Comparison of ENCODE assay signal across 34 cellular contexts in genomic region chrX:115490814-115491213, GRCh38.
"Had no signal": no experiment of that assay in that cellular context is flagged by ENCODE, and none has a peak within 500 bp of the region (broad histone marks: within the 10 kb centered on the region; RNA-seq: fewer than 3 reads in every experiment).

No MANE protein-coding gene starts in this region.

- H3K4me1 Mint-ChIP-seq: activated CD4-positive, alpha-beta T cell treated with anti-CD3 and anti-CD28 coated beads for 36 hours; activated CD4-positive, alpha-beta T cell treated with anti-CD3 and anti-CD28 coated beads, Interleukin-2, amount 10 ng/mL, durations not matched to agents 7 days and 5 days had no signal

- H3K27me3 ChIP-seq: Peyer's patch, SJSA1 had no signal

- H3K27me3 Mint-ChIP-seq: activated CD4-positive, alpha-beta T cell treated with anti-CD3 and anti-CD28 coated beads for 36 hours; activated CD4-positive, alpha-beta T cell treated with anti-CD3 and anti-CD28 coated beads, Interleukin-2, amount 10 ng/mL, durations not matched to agents 7 days and 5 days; brain had no signal

- H3K27ac Mint-ChIP-seq: activated CD4-positive, alpha-beta T cell treated with anti-CD3 and anti-CD28 coated beads for 36 hours; activated CD4-positive, alpha-beta T cell treated with anti-CD3 and anti-CD28 coated beads, Interleukin-2, amount 10 ng/mL, durations not matched to agents 7 days and 5 days; activated CD8-positive, alpha-beta T cell treated with anti-CD3 and anti-CD28 coated beads, Interleukin-2, amount 10 ng/mL, durations not matched to agents 7 days and 5 days; activated naive CD4-positive, alpha-beta T cell treated with anti-CD3 and anti-CD28 coated beads for 36 hours; activated T-helper 1 cell treated with anti-CD3 and anti-CD28 coated beads, Interleukin-12 subunit alpha, Interleukin-12 subunit beta, Interleukin-2, Interleukin-4 antibody, amounts not matched to agents 30 ng/mL and 10 ng/mL and 1 ng/mL, durations not matched to agents 14 hours and 24 hours and 36 hours; T-helper 1 cell treated with Interleukin-12 subunit alpha and Interleukin-12 subunit beta and Interleukin-4 antibody, amounts not matched to agents 30 μg/mL and 1 μg/mL, for 36 hours; T-helper 2 cell treated with Interferon-gamma antibody and Interleukin-4, amounts not matched to agents 5 μg/mL and 100 μg/mL, for 36 hours; WTC11 had no signal

- H3K9me3 ChIP-seq: SJSA1, SK-N-SH had no signal

- H3K4me3 ChIP-seq: Peyer's patch, SJSA1 had no signal

- DNase-seq: activated CD4-positive, alpha-beta T cell treated with anti-CD3 and anti-CD28 coated beads for 36 hours; activated CD4-positive, alpha-beta T cell treated with anti-CD3 and anti-CD28 coated beads, Interleukin-2, amount 10 ng/mL, durations not matched to agents 7 days and 5 days; activated CD4-positive, alpha-beta T cell treated with anti-CD3 and anti-CD28 coated beads, Interleukin-2, amount 50 U/mL, for 48 hours; activated CD8-positive, alpha-beta T cell treated with anti-CD3 and anti-CD28 coated beads, Interleukin-2, amount 10 ng/mL, durations not matched to agents 7 days and 5 days; activated gamma-delta T cell treated with Interleukin-2 at 50 U/mL for 16 hours; activated naive CD4-positive, alpha-beta T cell treated with anti-CD3 and anti-CD28 coated beads for 36 hours; activated T-cell treated with anti-CD3 and anti-CD28 coated beads for 4 hours; activated T-cell treated with anti-CD3 and anti-CD28 coated beads, Interleukin-2, amount 50 U/mL, for 4 hours; anterior cingulate cortex; caudate nucleus; cerebellar nuclear complex; Karpas-422; KBM-7; NCI-H1048; NCI-H1105 treated with DMSO at 0.1 percent for 48 hours; NCI-H1436; NCI-H1694; NCI-H1930; NCI-H2107; NCI-H226; NCI-H446 treated with DMSO at 0.1 percent for 48 hours; NCI-H524; PC-3; Peyer's patch; RPMI8226; SHP77 treated with DMSO at 0.1 percent for 48 hours; SK-N-SH had no signal

- H3K36me3 Mint-ChIP-seq: activated naive CD4-positive, alpha-beta T cell treated with anti-CD3 and anti-CD28 coated beads, Interleukin-2, amount 50 U/mL, for 72 hours; brain; WTC11 had no signal

- H3K4me1 ChIP-seq: Peyer's patch, SJSA1 had no signal

- H3K36me3 ChIP-seq: Peyer's patch, SJSA1 had no signal

- H3K27ac ChIP-seq: Peyer's patch, SJSA1 had no signal

- H3K9me3 Mint-ChIP-seq: activated CD4-positive, alpha-beta T cell treated with anti-CD3 and anti-CD28 coated beads, Interleukin-2, amount 10 ng/mL, durations not matched to agents 7 days and 5 days; activated T-helper 1 cell treated with anti-CD3 and anti-CD28 coated beads, Interleukin-12 subunit alpha, Interleukin-12 subunit beta, Interleukin-2, Interleukin-4 antibody, amounts not matched to agents 30 ng/mL and 10 ng/mL and 1 ng/mL, durations not matched to agents 14 hours and 24 hours and 36 hours; T-helper 1 cell treated with Interleukin-12 subunit alpha and Interleukin-12 subunit beta and Interleukin-4 antibody, amounts not matched to agents 30 μg/mL and 1 μg/mL, for 36 hours; T-helper 2 cell treated with Interferon-gamma antibody and Interleukin-4, amounts not matched to agents 5 μg/mL and 100 μg/mL, for 36 hours had no signal

- H3K4me3 Mint-ChIP-seq: activated CD4-positive, alpha-beta T cell treated with anti-CD3 and anti-CD28 coated beads for 36 hours; activated CD4-positive, alpha-beta T cell treated with anti-CD3 and anti-CD28 coated beads, Interleukin-2, amount 10 ng/mL, durations not matched to agents 7 days and 5 days; activated CD8-positive, alpha-beta T cell treated with anti-CD3 and anti-CD28 coated beads, Interleukin-2, amount 10 ng/mL, durations not matched to agents 7 days and 5 days; activated naive CD4-positive, alpha-beta T cell treated with anti-CD3 and anti-CD28 coated beads for 36 hours; activated T-cell treated with anti-CD3 and anti-CD28 coated beads, Interleukin-2, amount 50 U/mL, for 4 hours; activated T-helper 1 cell treated with anti-CD3 and anti-CD28 coated beads, Interleukin-12 subunit alpha, Interleukin-12 subunit beta, Interleukin-2, Interleukin-4 antibody, amounts not matched to agents 30 ng/mL and 10 ng/mL and 1 ng/mL, durations not matched to agents 14 hours and 24 hours and 36 hours; brain; T-helper 1 cell treated with Interleukin-12 subunit alpha and Interleukin-12 subunit beta and Interleukin-4 antibody, amounts not matched to agents 30 μg/mL and 1 μg/mL, for 36 hours; T-helper 2 cell treated with Interferon-gamma antibody and Interleukin-4, amounts not matched to agents 5 μg/mL and 100 μg/mL, for 36 hours; WTC11 had no signal
